29 cellular contexts compared by ENCODE assay signal in the genomic region with DNA sequence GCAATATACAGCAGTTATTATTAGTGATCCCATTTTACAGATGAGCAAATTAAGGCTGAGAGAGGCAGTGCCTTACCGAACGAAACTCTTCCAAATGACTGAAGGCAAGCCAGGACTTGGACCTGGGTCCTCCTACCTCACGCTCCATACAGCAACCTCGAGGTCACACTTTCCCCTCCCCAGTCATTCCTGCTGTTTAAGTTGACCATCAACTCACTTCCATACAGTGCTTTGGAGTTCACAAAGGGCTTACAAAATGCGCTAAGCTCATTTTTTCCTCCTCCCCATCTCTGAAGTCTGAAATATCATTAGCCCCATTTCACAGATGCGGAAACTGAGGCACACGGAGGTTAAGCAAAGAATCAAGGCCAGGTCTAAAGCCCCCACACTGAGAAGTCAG. TPM values are rescaled to one million over a fixed set of nuclear protein-coding genes. Genes with fewer than 3 reads are reported as not detected.
"Had no signal": no experiment of that assay in that cellular context is flagged by ENCODE, and none has a peak within 500 bp of the region (broad histone marks: within the 10 kb centered on the region; RNA-seq: fewer than 3 reads in every experiment).

No MANE protein-coding gene starts in this region.

- H3K36me3 Mint-ChIP-seq: activated CD8-positive, alpha-beta memory T cell treated with anti-CD3 and anti-CD28 coated beads, Interleukin-2, amount 10 ng/mL, durations not matched to agents 7 days and 5 days; activated naive CD4-positive, alpha-beta T cell treated with anti-CD3 and anti-CD28 coated beads, Interleukin-2, amount 50 U/mL, for 72 hours had no signal

- H3K27ac ChIP-seq: brain microvascular endothelial cell, cardiac muscle cell had no signal

- H3K4me3 Mint-ChIP-seq: activated B cell treated with CpG ODN at 0.5 μM for 24 hours; activated CD4-positive, alpha-beta T cell treated with anti-CD3 and anti-CD28 coated beads, Interleukin-2, amount 10 ng/mL, durations not matched to agents 24 days and 14 days; activated CD8-positive, alpha-beta memory T cell treated with anti-CD3 and anti-CD28 coated beads, Interleukin-2, amount 10 ng/mL, durations not matched to agents 7 days and 5 days; activated naive CD8-positive, alpha-beta T cell treated with anti-CD3 and anti-CD28 coated beads, Interleukin-2, amount 50 U/mL, for 24 hours; activated T-cell treated with anti-CD3 and anti-CD28 coated beads, Interleukin-2, amount 50 U/mL, for 24 hours; T-helper 17 cell had no signal

- H3K27me3 ChIP-seq: brain microvascular endothelial cell, cardiac muscle cell had no signal

- H3K36me3 ChIP-seq: brain microvascular endothelial cell, cardiac muscle cell had no signal

- H3K27me3 Mint-ChIP-seq: activated B cell treated with CpG ODN at 0.5 μM for 24 hours; activated CD8-positive, alpha-beta memory T cell treated with anti-CD3 and anti-CD28 coated beads, Interleukin-2, amount 10 ng/mL, durations not matched to agents 7 days and 5 days; activated naive CD8-positive, alpha-beta T cell treated with anti-CD3 and anti-CD28 coated beads, Interleukin-2, amount 50 U/mL, for 24 hours; activated T-cell treated with anti-CD3 and anti-CD28 coated beads, Interleukin-2, amount 50 U/mL, for 24 hours had no signal

- H3K4me3 ChIP-seq: cardiac muscle cell had no signal

- H3K27ac Mint-ChIP-seq: activated B cell treated with CpG ODN at 0.5 μM for 24 hours; activated CD4-positive, alpha-beta T cell treated with anti-CD3 and anti-CD28 coated beads, Interleukin-2, amount 10 ng/mL, durations not matched to agents 24 days and 14 days; activated CD8-positive, alpha-beta memory T cell treated with anti-CD3 and anti-CD28 coated beads, Interleukin-2, amount 10 ng/mL, durations not matched to agents 7 days and 5 days; activated naive CD4-positive, alpha-beta T cell treated with anti-CD3 and anti-CD28 coated beads, Interleukin-2, amount 50 U/mL, for 72 hours; activated naive CD8-positive, alpha-beta T cell treated with anti-CD3 and anti-CD28 coated beads, Interleukin-2, amount 50 U/mL, for 24 hours; activated T-cell treated with anti-CD3 and anti-CD28 coated beads, Interleukin-2, amount 50 U/mL, for 24 hours; T-helper 17 cell had no signal

- H3K4me1 Mint-ChIP-seq: activated B cell treated with CpG ODN at 0.5 μM for 24 hours; activated CD4-positive, alpha-beta T cell treated with anti-CD3 and anti-CD28 coated beads, Interleukin-2, amount 10 ng/mL, durations not matched to agents 24 days and 14 days; activated naive CD8-positive, alpha-beta T cell treated with anti-CD3 and anti-CD28 coated beads, Interleukin-2, amount 50 U/mL, for 24 hours had no signal

- DNase-seq: activated B cell treated with CpG ODN at 0.5 μM for 24 hours; activated CD4-positive, alpha-beta T cell treated with anti-CD3 and anti-CD28 coated beads for 1 hour; activated CD4-positive, alpha-beta T cell treated with anti-CD3 and anti-CD28 coated beads, Interleukin-2, amount 10 ng/mL, durations not matched to agents 24 days and 14 days; activated CD4-positive, alpha-beta T cell treated with anti-CD3 and anti-CD28 coated beads, Interleukin-2, amount 50 U/mL, for 48 hours; activated CD8-positive, alpha-beta memory T cell treated with anti-CD3 and anti-CD28 coated beads, Interleukin-2, amount 10 ng/mL, durations not matched to agents 7 days and 5 days; activated effector memory CD4-positive, alpha-beta T cell treated with anti-CD3 and anti-CD28 coated beads, Interleukin-2, amount 50 U/mL, for 16 hours; activated naive CD4-positive, alpha-beta T cell treated with Interleukin-2 at 50 U/mL for 16 hours; activated naive CD8-positive, alpha-beta T cell treated with anti-CD3 and anti-CD28 coated beads, Interleukin-2, amount 50 U/mL, for 24 hours; activated T-cell treated with anti-CD3 and anti-CD28 coated beads, Interleukin-2, amount 50 U/mL, for 24 hours; amniotic stem cell; brain microvascular endothelial cell; Kasumi-1; KBM-7; NCI-H1048; NCI-H146; NCI-H187 treated with DMSO at 0.1 percent for 48 hours; NCI-H2171; NCI-H2227 treated with DMSO at 0.1 percent for 48 hours; NCI-H526; NCI-H774; SIG-M5; T-helper 17 cell; T-helper 9 cell had no signal

- ATAC-seq: activated CD8-positive, alpha-beta memory T cell treated with anti-CD3 and anti-CD28 coated beads, Interleukin-2, amount 10 ng/mL, durations not matched to agents 7 days and 5 days; activated naive CD4-positive, alpha-beta T cell treated with anti-CD3 and anti-CD28 coated beads, Interleukin-2, amount 50 U/mL, for 72 hours; activated naive CD8-positive, alpha-beta T cell treated with anti-CD3 and anti-CD28 coated beads, Interleukin-2, amount 50 U/mL, for 24 hours; T-helper 17 cell had no signal

- H3K9me3 Mint-ChIP-seq: activated B cell treated with CpG ODN at 0.5 μM for 24 hours; activated CD4-positive, alpha-beta T cell treated with anti-CD3 and anti-CD28 coated beads, Interleukin-2, amount 10 ng/mL, durations not matched to agents 24 days and 14 days; activated naive CD4-positive, alpha-beta T cell treated with anti-CD3 and anti-CD28 coated beads, Interleukin-2, amount 50 U/mL, for 72 hours; activated naive CD8-positive, alpha-beta T cell treated with anti-CD3 and anti-CD28 coated beads, Interleukin-2, amount 50 U/mL, for 24 hours; activated T-cell treated with anti-CD3 and anti-CD28 coated beads, Interleukin-2, amount 50 U/mL, for 24 hours had no signal

- FAIRE-seq: astrocyte had no signal

RNA-seq across cellular contexts. Expression of gene HNF1A, which starts 4.3 kb away (rescaled TPM):
- total RNA-seq: activated B cell treated with CpG ODN at 0.5 μM for 24 hours; activated CD4-positive, alpha-beta T cell treated with anti-CD3 and anti-CD28 coated beads, Interleukin-2, amount 10 ng/mL, durations not matched to agents 24 days and 14 days; activated CD8-positive, alpha-beta memory T cell treated with anti-CD3 and anti-CD28 coated beads, Interleukin-2, amount 10 ng/mL, durations not matched to agents 7 days and 5 days; activated naive CD4-positive, alpha-beta T cell treated with anti-CD3 and anti-CD28 coated beads, Interleukin-2, amount 50 U/mL, for 72 hours; astrocyte; cardiac muscle cell; NCI-H460; OCI-LY7; RPMI7951; T-helper 17 cell had no signal
- polyA plus RNA-seq: cardiac muscle cell had no signal

RNA-seq across cellular contexts. Expression of gene OASL, which starts 56.4 kb away (rescaled TPM):
- total RNA-seq: cardiac muscle cell had no signal
- polyA plus RNA-seq: cardiac muscle cell had no signal
